ENCODE assay signal across 18 cellular contexts in genomic region chr4:101774807-101775206, GRCh38. TPM values are rescaled to one million over a fixed set of nuclear protein-coding genes. Genes with fewer than 3 reads are reported as not detected.
A peak's percentile ranks its signal among the peaks of the same experiment; 100 is the strongest.
DNase-seq lines count a peak whose midpoint lies in the region; ATAC-seq and TF ChIP-seq lines count a peak whose summit lies in the region.
"Had no signal": no experiment of that assay in that cellular context is flagged by ENCODE, and none has a peak within 500 bp of the region (broad histone marks: within the 10 kb centered on the region; RNA-seq: fewer than 3 reads in every experiment).

No MANE protein-coding gene starts in this region.

- H3K4me3 ChIP-seq in HFF-Myc (replicated peaks; ENCODE audit: low read depth, low read length) (no peak overlapping the region), fibroblast of the aortic adventitia (ENCODE audit: low read depth, low read length) (no peak overlapping the region)
- H3K4me3 ChIP-seq: cardiac muscle cell, esophagus squamous epithelium, HAP-1, thoracic aorta had no signal

- TF ChIP-seq CTCF in HFF-Myc (IDR thresholded peaks at IDR 0.05; ENCODE audit: low read depth, low read length, missing control alignments): no peak
- TF ChIP-seq CTCF in fibroblast of the aortic adventitia (IDR thresholded peaks at IDR 0.05; ENCODE audit: insufficient read depth, low read length): no peak

- ATAC-seq in HG03280 (IDR thresholded peaks at IDR 0.05; ENCODE audit: unreplicated experiment) (no peak), GM21447 (IDR thresholded peaks at IDR 0.05; ENCODE audit: unreplicated experiment) (no peak), GM18498 (IDR thresholded peaks at IDR 0.05; ENCODE audit: unreplicated experiment) (no peak)
- ATAC-seq: activated naive CD4-positive, alpha-beta T cell treated with anti-CD3 and anti-CD28 coated beads, Interleukin-2, amount 50 U/mL, for 72 hours; activated T-cell treated with anti-CD3 and anti-CD28 coated beads, Interleukin-2, amount 50 U/mL, for 4 hours; left ventricle myocardium superior; sciatic nerve had no signal

- DNase-seq in HFF-Myc (ENCODE audit: extremely low read depth, low read depth) (peak; percentile 1), SW480 (ENCODE audit: low spot score) (peak; percentile 46), fibroblast of the aortic adventitia (ENCODE audit: low read depth) (peak; percentile 79), NCI-H526 (lab: John Stamatoyannopoulos, UW) (no peak)
- DNase-seq: activated CD4-positive, alpha-beta memory T cell treated with anti-CD3 and anti-CD28 coated beads for 36 hours; activated T-cell treated with anti-CD3 and anti-CD28 coated beads, Interleukin-2, amount 50 U/mL, for 4 hours; esophagus squamous epithelium; left ventricle myocardium superior; NCI-H1417 treated with DMSO at 0.1 percent for 48 hours had no signal

RNA-seq across cellular contexts. Expression of gene BANK1, which starts 15.7 kb away (rescaled TPM):
- total RNA-seq in fibroblast of the aortic adventitia (ENCODE audit: low replicate concordance): 0.41 and 0.54 TPM in 2 replicates
- total RNA-seq: activated CD4-positive, alpha-beta memory T cell treated with anti-CD3 and anti-CD28 coated beads for 36 hours; activated naive CD4-positive, alpha-beta T cell treated with anti-CD3 and anti-CD28 coated beads, Interleukin-2, amount 50 U/mL, for 72 hours; RPMI7951 had no signal

Comparison
In these comparisons a context has a peak if more than half of its experiments do, and no peak if none do; other contexts are left out.
1. DNase-seq: peak in HFF-Myc (single experiment), SW480 (single experiment) and fibroblast of the aortic adventitia (single experiment); none in NCI-H526 (0 of 2).